8 cellular contexts compared by ENCODE assay signal in the genomic region with DNA sequence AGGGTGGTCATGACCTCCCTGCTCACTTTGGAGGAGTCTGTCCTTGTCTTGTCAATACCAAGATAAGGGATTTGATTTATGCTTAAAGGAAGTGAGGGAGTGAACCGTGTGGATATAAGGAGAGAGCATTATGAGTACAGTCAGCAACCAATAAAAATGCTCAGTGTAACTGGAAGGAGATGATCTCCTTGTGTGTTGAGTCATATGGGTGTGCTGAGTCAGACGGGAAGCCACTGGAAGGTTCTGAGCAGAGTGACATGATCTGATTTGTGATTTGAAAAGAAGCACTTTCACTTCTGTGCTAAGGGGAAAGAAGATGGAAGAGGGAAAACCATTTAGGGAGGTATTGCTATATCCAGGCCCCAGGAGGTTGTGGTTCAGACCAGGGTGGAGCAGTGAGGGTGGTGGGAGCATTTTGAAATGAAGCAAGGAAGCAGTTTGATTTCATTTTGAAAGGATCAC. TPM values are rescaled to one million over a fixed set of nuclear protein-coding genes. Genes with fewer than 3 reads are reported as not detected.
DNase-seq lines count a peak whose midpoint lies in the region; TF ChIP-seq lines count a peak whose summit lies in the region.

No MANE protein-coding gene starts in this region.

- H3K27ac ChIP-seq in C4-2B, result peak overlapping the region; percentile 59

- peak overlapping the region; percentile 83 for H3K4me3 Mint-ChIP-seq in HFFc6
- peak overlapping the region; percentile 19 for H3K4me3 Mint-ChIP-seq in T-helper 2 cell treated with Interferon-gamma antibody and Interleukin-4, amounts not matched to agents 5 μg/mL and 100 μg/mL, for 36 hours

- H3K27ac Mint-ChIP-seq in HFFc6, result peak overlapping the region; percentile 92
- peak overlapping the region; percentile 53 for H3K27ac Mint-ChIP-seq in T-helper 2 cell treated with Interferon-gamma antibody and Interleukin-4, amounts not matched to agents 5 μg/mL and 100 μg/mL, for 36 hours

- H3K4me1 Mint-ChIP-seq in HFFc6 (ENCODE audit: low read depth), result peaks cover 68% of the 10 kb centered on the region
- H3K4me1 Mint-ChIP-seq in T-helper 2 cell treated with Interferon-gamma antibody and Interleukin-4, amounts not matched to agents 5 μg/mL and 100 μg/mL, for 36 hours (ENCODE audit: low read depth), result peaks cover 36% of the 10 kb centered on the region

- H3K9me3 Mint-ChIP-seq in HFFc6, result no peaks in the 10 kb centered on the region
- H3K9me3 Mint-ChIP-seq in T-helper 2 cell treated with Interferon-gamma antibody and Interleukin-4, amounts not matched to agents 5 μg/mL and 100 μg/mL, for 36 hours, result no peaks in the 10 kb centered on the region

- no peak for TF ChIP-seq CTCF in C4-2B (conservative IDR thresholded peaks at IDR 0.05)
- no peak for TF ChIP-seq CTCF in HFFc6 (IDR thresholded peaks at IDR 0.05)

- H3K27me3 Mint-ChIP-seq in HFFc6 (ENCODE audit: insufficient read depth), result no peaks in the 10 kb centered on the region; the same call in 1 of the 2 replicates
- H3K27me3 Mint-ChIP-seq in T-helper 2 cell treated with Interferon-gamma antibody and Interleukin-4, amounts not matched to agents 5 μg/mL and 100 μg/mL, for 36 hours (ENCODE audit: low read depth), result peaks cover 32% of the 10 kb centered on the region

- peaks cover 9% of the 10 kb centered on the region; the same call in 1 of the 2 replicates for H3K36me3 Mint-ChIP-seq in HFFc6 (ENCODE audit: low read depth)
- H3K36me3 Mint-ChIP-seq in T-helper 2 cell treated with Interferon-gamma antibody and Interleukin-4, amounts not matched to agents 5 μg/mL and 100 μg/mL, for 36 hours (ENCODE audit: low read depth), result peaks cover 9% of the 10 kb centered on the region

- DNase-seq in HFFc6 (peak; percentile 95), dedifferentiated amniotic fluid mesenchymal stem cell (ENCODE audit: extremely low spot score) (peak; percentile 88), nucleus accumbens (lab: John Stamatoyannopoulos, UW) (peak in 36 of 56 donors; percentile 2 to 76 (median 26)), globus pallidus (ENCODE audit: low spot score) (no peak), midbrain (lab: John Stamatoyannopoulos, UW) (no peak), iPS-NIHi7 (ENCODE audit: extremely low spot score) (no peak)
- DNase-seq in T-helper 2 cell treated with Interferon-gamma antibody and Interleukin-4, amounts not matched to agents 5 μg/mL and 100 μg/mL, for 36 hours (ENCODE audit: low spot score), result peak; percentile 64

RNA-seq across cellular contexts. Expression of a gene that starts 2.5 kb away (rescaled TPM):
- total RNA-seq in HFFc6 (2021; fragmentation: NEBNext Ultra II Directional; extraction: Animal tissue kit (Norgen Biotek cat#: 25700)), result 10 to 100 TPM; 33.4 to 45.6 (median 39.2) TPM

RNA-seq across cellular contexts. Expression of a gene that starts 19.4 kb away (rescaled TPM):
- 10 to 100 TPM; 20.6 to 26.1 (median 22.7) TPM for total RNA-seq in HFFc6 (2021; fragmentation: NEBNext Ultra II Directional; extraction: Animal tissue kit (Norgen Biotek cat#: 25700))

Comparison
In these comparisons a context has a peak if more than half of its experiments do, and no peak if none do; other contexts are left out.
1. DNase-seq: peak in HFFc6 (single experiment), T-helper 2 cell treated with Interferon-gamma antibody and Interleukin-4, amounts not matched to agents 5 μg/mL and 100 μg/mL, for 36 hours (single experiment), dedifferentiated amniotic fluid mesenchymal stem cell (single experiment) and nucleus accumbens (36 of 56); none in globus pallidus (single experiment), midbrain (single experiment) and iPS-NIHi7 (single experiment).